ENCODE assay signal across 8 cellular contexts in the genomic region with DNA sequence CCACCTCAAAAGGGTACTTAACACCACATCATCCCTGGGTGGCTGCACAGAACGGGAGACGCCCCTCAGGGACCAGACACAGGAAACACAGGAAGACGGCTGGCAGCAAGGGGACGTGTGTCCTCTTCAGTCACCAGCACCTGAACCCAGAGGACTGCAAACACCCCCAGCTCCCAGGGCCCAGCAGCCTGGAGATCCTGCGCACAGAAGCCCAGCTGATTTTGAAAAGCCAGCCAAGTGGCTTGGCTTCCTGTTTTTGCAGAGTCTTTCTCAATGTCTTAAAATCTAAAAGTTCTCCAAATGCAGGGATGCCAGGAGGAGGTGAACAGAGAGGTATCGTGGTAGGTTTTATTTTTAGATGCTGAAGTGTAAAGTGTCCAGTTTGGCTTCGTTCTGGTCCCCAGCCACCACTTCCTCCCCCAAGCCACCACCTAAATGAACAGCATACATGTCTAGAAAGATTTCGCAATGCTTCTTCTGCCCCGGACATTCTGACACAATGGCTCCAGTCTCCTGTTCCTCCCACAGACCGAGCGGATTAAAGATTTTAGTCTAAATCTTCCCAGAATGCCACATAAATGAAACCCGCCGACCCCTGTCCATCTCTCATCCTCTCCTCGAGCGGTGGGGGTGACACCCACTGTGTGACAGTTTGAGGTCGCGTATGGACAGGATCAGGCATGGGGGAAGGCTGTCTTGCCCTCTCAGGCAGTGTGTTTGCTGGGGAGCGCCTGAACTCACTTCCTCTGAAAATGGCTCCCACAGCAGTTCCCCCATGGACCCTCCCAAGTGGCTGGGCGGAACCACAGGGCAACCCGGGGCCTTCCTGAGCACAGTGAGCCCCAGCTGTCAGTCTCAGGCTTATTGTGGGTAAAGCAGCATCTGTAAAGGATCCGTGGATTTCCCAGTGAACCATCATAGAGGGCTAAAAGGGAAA. TPM values are rescaled to one million over a fixed set of nuclear protein-coding genes. Genes with fewer than 3 reads are reported as not detected.
DNase-seq lines count a peak whose midpoint lies in the region; FAIRE-seq and TF ChIP-seq lines count a peak whose summit lies in the region.

No MANE protein-coding gene starts in this region.

- peaks cover 0 to 3% of the 10 kb centered on the region in 2 donors for H3K36me3 ChIP-seq in mucosa of rectum (ENCODE audit: control insufficient read depth in 2 of 2, insufficient read depth in 2 of 2, low read length in 2 of 2)

- no peaks in the 10 kb centered on the region for H3K9me3 Mint-ChIP-seq in type B pancreatic cell

- H3K27me3 ChIP-seq in mucosa of rectum (ENCODE audit: control insufficient read depth in 2 of 2, insufficient read depth in 2 of 2, low read length in 2 of 2) = no peaks in the 10 kb centered on the region

- H3K36me3 Mint-ChIP-seq in type B pancreatic cell = no peaks in the 10 kb centered on the region

- H3K9ac ChIP-seq in mucosa of rectum (ENCODE audit: low read depth in 1 of 2, low read length in 2 of 2) = peak overlapping the region in 1 of 2 donors; percentile 17

- H3K4me1 ChIP-seq in mucosa of rectum (ENCODE audit: control insufficient read depth in 2 of 2, insufficient read depth in 2 of 2, low read length in 2 of 2) = peaks cover 23 to 26% of the 10 kb centered on the region in 2 donors

- no peak overlapping the region for H3K27ac Mint-ChIP-seq in type B pancreatic cell

- DNase-seq in CMK (ENCODE audit: low read depth) (peak; percentile 38), HTR-8/SVneo (ENCODE audit: insufficient read length, low spot score) (no peak), caudate nucleus (lab: John Stamatoyannopoulos, UW) (peak in 1 of 61 donors; percentile 40), type B pancreatic cell (ENCODE audit: extremely low spot score, unreplicated experiment) (no peak), NCI-H1930 (lab: John Stamatoyannopoulos, UW) (no peak)
- DNase-seq in activated CD4-positive, CD25-positive, alpha-beta regulatory T cell (lab: John Stamatoyannopoulos, UW) = no peak
- no peak for DNase-seq in stimulated activated CD4-positive, alpha-beta T cell treated with anti-CD3 and anti-CD28 coated beads, Interleukin-2, amount 100 ng/mL, for 48 hours

- TF ChIP-seq CTCF in type B pancreatic cell (conservative IDR thresholded peaks at IDR 0.05) = no peak

- peak; percentile 52 for FAIRE-seq in HTR-8/SVneo (lab: Jason Lieb, UNC)

- H3K27ac ChIP-seq in caudate nucleus (ENCODE audit: low read depth, low read length) (peak overlapping the region; percentile 46), mucosa of rectum (ENCODE audit: low read depth in 2 of 2, low read length in 2 of 2) (peak overlapping the region; percentile 59 to 67)

- H3K9me3 ChIP-seq in mucosa of rectum (ENCODE audit: control insufficient read depth in 2 of 2, low read length in 2 of 2) = no peaks in the 10 kb centered on the region

- H3K4me3 ChIP-seq in mucosa of rectum (ENCODE audit: low read length in 2 of 2) = peak overlapping the region in 1 of 2 donors; percentile 31

- H3K4me1 Mint-ChIP-seq in type B pancreatic cell (ENCODE audit: unreplicated experiment) = peaks cover 23% of the 10 kb centered on the region

- H3K4me3 Mint-ChIP-seq in type B pancreatic cell = no peak overlapping the region

- no peaks in the 10 kb centered on the region for H3K27me3 Mint-ChIP-seq in type B pancreatic cell

RNA-seq across cellular contexts. Expression of gene ITPK1, which starts 41.6 kb away (rescaled TPM):
- 40.2 and 43.5 TPM in 2 replicates for total RNA-seq in type B pancreatic cell (ENCODE audit: low replicate concordance)
